33 cellular contexts compared by ENCODE assay signal in the genomic region with DNA sequence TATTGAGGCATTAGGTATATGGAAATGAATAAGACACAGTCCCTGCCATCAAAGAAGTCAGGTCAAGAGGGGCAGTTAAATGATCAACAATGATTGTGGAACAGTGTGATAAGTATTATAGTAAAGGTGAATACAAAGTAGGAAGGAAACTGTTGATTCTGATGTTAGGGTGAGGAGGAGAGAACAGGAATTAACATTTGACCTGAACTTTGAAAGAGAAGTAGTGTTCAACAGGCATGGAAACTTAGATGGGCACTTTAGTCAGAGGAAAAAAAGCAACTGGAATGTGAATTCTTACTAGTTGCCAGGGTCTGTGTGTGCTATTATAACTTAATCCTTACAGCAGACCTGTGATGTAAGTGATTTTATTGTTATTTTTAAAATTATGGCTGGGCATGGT.
"Had no signal": no experiment of that assay in that cellular context is flagged by ENCODE, and none has a peak within 500 bp of the region (broad histone marks: within the 10 kb centered on the region; RNA-seq: fewer than 3 reads in every experiment).

No MANE protein-coding gene starts in this region.

- H3K4me3 ChIP-seq: adrenal gland, body of pancreas, SJCRH30, SK-N-MC had no signal

- H3K9me3 Mint-ChIP-seq: activated B cell treated with CpG ODN at 0.5 μM for 24 hours; activated T-helper 17 cell treated with anti-CD3 and anti-CD28 coated beads, Interleukin-2, amount 50 U/mL, for 72 hours; T-helper 1 cell treated with Interleukin-12 subunit alpha and Interleukin-12 subunit beta and Interleukin-4 antibody, amounts not matched to agents 30 μg/mL and 1 μg/mL, for 36 hours; T-helper 2 cell treated with Interferon-gamma antibody and Interleukin-4, amounts not matched to agents 5 μg/mL and 100 μg/mL, for 36 hours had no signal

- H3K4me2 ChIP-seq: KMS-11 had no signal

- H3K27me3 Mint-ChIP-seq: activated B cell treated with CpG ODN at 0.5 μM for 24 hours; activated CD4-positive, alpha-beta memory T cell treated with anti-CD3 and anti-CD28 coated beads for 36 hours; activated T-helper 17 cell treated with anti-CD3 and anti-CD28 coated beads, Interleukin-2, amount 50 U/mL, for 72 hours had no signal

- H3K9me3 ChIP-seq: adrenal gland, body of pancreas, SJCRH30 had no signal

- H3K4me1 Mint-ChIP-seq: activated B cell treated with CpG ODN at 0.5 μM for 24 hours had no signal

- H3K4me3 Mint-ChIP-seq: activated B cell treated with CpG ODN at 0.5 μM for 24 hours; activated CD4-positive, alpha-beta memory T cell treated with anti-CD3 and anti-CD28 coated beads for 36 hours; activated T-helper 17 cell treated with anti-CD3 and anti-CD28 coated beads, Interleukin-2, amount 50 U/mL, for 72 hours; T-helper 1 cell treated with Interleukin-12 subunit alpha and Interleukin-12 subunit beta and Interleukin-4 antibody, amounts not matched to agents 30 μg/mL and 1 μg/mL, for 36 hours; T-helper 2 cell treated with Interferon-gamma antibody and Interleukin-4, amounts not matched to agents 5 μg/mL and 100 μg/mL, for 36 hours had no signal

- H3K36me3 ChIP-seq: adrenal gland, SJCRH30 had no signal

- H3K27ac Mint-ChIP-seq: activated B cell treated with CpG ODN at 0.5 μM for 24 hours; activated CD4-positive, alpha-beta memory T cell treated with anti-CD3 and anti-CD28 coated beads for 36 hours; activated T-helper 17 cell treated with anti-CD3 and anti-CD28 coated beads, Interleukin-2, amount 50 U/mL, for 72 hours; T-helper 1 cell treated with Interleukin-12 subunit alpha and Interleukin-12 subunit beta and Interleukin-4 antibody, amounts not matched to agents 30 μg/mL and 1 μg/mL, for 36 hours; T-helper 2 cell treated with Interferon-gamma antibody and Interleukin-4, amounts not matched to agents 5 μg/mL and 100 μg/mL, for 36 hours had no signal

- DNase-seq: activated B cell treated with CpG ODN at 0.5 μM for 24 hours; activated CD4-positive, alpha-beta memory T cell treated with anti-CD3 and anti-CD28 coated beads for 36 hours; activated CD4-positive, alpha-beta T cell treated with anti-CD3 and anti-CD28 coated beads for 4 hours; activated CD4-positive, alpha-beta T cell treated with anti-CD3 and anti-CD28 coated beads, Interleukin-2, amount 50 U/mL, for 1 hour; activated CD4-positive, CD25-positive, alpha-beta regulatory T cell treated with anti-CD3 and anti-CD28 coated beads, Interleukin-2, amount 50 U/mL, for 72 hours; activated CD8-positive, alpha-beta memory T cell treated with anti-CD3 and anti-CD28 coated beads, Interleukin-2, amount 50 U/mL, for 4 hours; activated effector memory CD4-positive, alpha-beta T cell treated with anti-CD3 and anti-CD28 coated beads, Interleukin-2, amount 50 U/mL, for 16 hours; activated naive CD4-positive, alpha-beta T cell; activated naive CD4-positive, alpha-beta T cell treated with anti-CD3 and anti-CD28 coated beads, Interleukin-2, amount 50 U/mL, for 16 hours; activated T-cell treated with anti-CD3 and anti-CD28 coated beads for 4 hours; activated T-cell treated with anti-CD3 and anti-CD28 coated beads, Interleukin-2, amount 50 U/mL, for 48 hours; adrenal gland; body of pancreas; caudate nucleus; NCI-H1092 treated with DMSO at 0.1 percent for 48 hours; NCI-H1417; NCI-H146; NCI-H187; NCI-H2029 treated with DMSO at 0.1 percent for 48 hours; NCI-H2107; NCI-H2171; NCI-H446; NCI-H510A treated with DMSO at 0.1 percent for 48 hours; NCI-H526 treated with DMSO at 0.1 percent for 48 hours; NCI-H82; SHP77; SJCRH30 had no signal

- H3K9ac ChIP-seq: KMS-11 had no signal

- H3K27ac ChIP-seq: adrenal gland, body of pancreas, KMS-11, SJCRH30, SK-N-MC had no signal

- H3K27me3 ChIP-seq: adrenal gland, body of pancreas, SJCRH30 had no signal

- ATAC-seq: activated T-helper 17 cell treated with anti-CD3 and anti-CD28 coated beads, Interleukin-2, amount 50 U/mL, for 72 hours; body of pancreas; Panc1 had no signal
